Comparison of ENCODE assay signal across 14 cellular contexts in the genomic region with DNA sequence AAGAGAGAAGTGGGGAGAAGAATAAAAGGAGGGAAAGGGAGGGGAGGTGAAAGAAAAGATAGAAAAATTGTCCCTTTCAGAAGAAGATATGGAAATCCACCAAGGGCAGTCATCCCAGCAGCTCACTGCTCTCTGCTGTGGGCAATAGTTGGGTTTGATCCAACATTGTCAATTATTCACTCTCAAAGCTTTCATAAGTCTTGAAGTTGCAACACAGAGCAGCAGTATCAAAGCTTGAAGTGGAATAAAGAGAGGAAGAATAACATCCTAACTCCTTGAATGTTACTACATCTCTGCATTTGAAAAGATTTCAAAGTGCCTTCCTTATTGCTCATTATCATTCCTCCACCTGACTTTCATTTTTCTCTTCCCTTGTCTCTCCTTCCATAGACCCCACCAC.
DNase-seq lines count a peak whose midpoint lies in the region; ATAC-seq lines count a peak whose summit lies in the region.
"Had no signal": no experiment of that assay in that cellular context is flagged by ENCODE, and none has a peak within 500 bp of the region (broad histone marks: within the 10 kb centered on the region; RNA-seq: fewer than 3 reads in every experiment).

No MANE protein-coding gene starts in this region.

- DNase-seq in GM03348 (ENCODE audit: low spot score) (peak; percentile 15), astrocyte of the hippocampus (ENCODE audit: low read depth, low spot score) (peak; percentile 51), foreskin melanocyte (peak; percentile 57), renal cortical epithelial cell (ENCODE audit: low read depth) (peak; percentile 96), DMS79 treated with DMSO at 0.1 percent for 48 hours (lab: John Stamatoyannopoulos, UW) (no peak), NCI-H1092 treated with DMSO at 0.1 percent for 48 hours (lab: John Stamatoyannopoulos, UW) (no peak)
- DNase-seq: activated naive CD4-positive, alpha-beta T cell treated with anti-CD3 and anti-CD28 coated beads for 36 hours; NCI-H1048; NCI-H2171 treated with DMSO at 0.1 percent for 48 hours; ovary; stimulated activated CD4-positive, alpha-beta T cell treated with anti-CD3 and anti-CD28 coated beads, Interleukin-15, amount 100 ng/mL, for 24 hours; WERI-Rb-1 had no signal

- no peak for ATAC-seq in HG02571 (IDR thresholded peaks at IDR 0.05; ENCODE audit: unreplicated experiment)
- no peak for ATAC-seq in HG03342 (IDR thresholded peaks at IDR 0.05; ENCODE audit: unreplicated experiment)

Comparison
In these comparisons a context has a peak if more than half of its experiments do, and no peak if none do; other contexts are left out.
1. DNase-seq: peak in GM03348 (single experiment), astrocyte of the hippocampus (single experiment), foreskin melanocyte (single experiment) and renal cortical epithelial cell (single experiment); none in DMS79 treated with DMSO at 0.1 percent for 48 hours (single experiment) and NCI-H1092 treated with DMSO at 0.1 percent for 48 hours (single experiment).